ENCODE assay signal across 10 cellular contexts in the genomic region with DNA sequence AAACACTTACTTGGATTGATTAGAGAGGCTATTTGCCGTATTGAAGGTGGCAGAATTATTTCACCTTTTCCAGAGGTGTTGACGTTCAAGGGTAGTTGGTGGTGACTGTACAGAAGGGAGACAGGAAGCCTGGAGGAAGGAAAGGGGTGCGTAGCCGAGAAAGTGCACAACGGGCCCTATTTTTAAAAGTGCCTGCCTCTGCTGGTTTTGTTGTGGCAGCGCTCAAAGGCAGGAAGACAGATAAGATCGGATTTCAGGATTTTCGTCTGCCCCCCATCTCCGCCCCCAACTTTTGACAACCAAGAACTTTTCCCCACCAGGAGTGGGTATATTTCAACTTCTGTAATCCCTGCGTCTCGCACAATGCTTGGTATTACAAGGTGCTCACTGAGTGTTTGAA. TPM values are rescaled to one million over a fixed set of nuclear protein-coding genes. Genes with fewer than 3 reads are reported as not detected.
A peak's percentile ranks its signal among the peaks of the same experiment; 100 is the strongest.
DNase-seq lines count a peak whose midpoint lies in the region; ATAC-seq, FAIRE-seq and TF ChIP-seq lines count a peak whose summit lies in the region.
"Had no signal": no experiment of that assay in that cellular context is flagged by ENCODE, and none has a peak within 500 bp of the region (broad histone marks: within the 10 kb centered on the region; RNA-seq: fewer than 3 reads in every experiment).

No MANE protein-coding gene starts in this region.

- FAIRE-seq in GM12878 (lab: Jason Lieb, UNC): no peak
- FAIRE-seq in H54 (lab: Jason Lieb, UNC): no peak

- H3K27ac ChIP-seq in DND-41 (ENCODE audit: low read length): no peak overlapping the region
- H3K27ac ChIP-seq in PC-9: peak overlapping the region; percentile 100
- H3K27ac ChIP-seq in GM12878 (ENCODE audit: control insufficient read depth, insufficient read depth): peak overlapping the region; percentile 98
- H3K27ac ChIP-seq in sigmoid colon: peak overlapping the region; percentile 72 to 88 (median 84)

- CTCF ChIA-PET in PC-9 (lab: Charles Lee): no interaction called here
- CTCF ChIA-PET in GM12878 (lab: Yijun Ruan, JAX): interaction anchor here (1.1 to 2.1 kb wide), 3 partner anchors 31 to 157 kb away, joined by 3 to 9 read pairs (median 4); no protein-coding TSS in a partner anchor

- BruUV-seq in PC-9 (replicated peaks; lab: Mats Ljungman, UMichigan) (no TSS peak), GM12878 (replicated peaks; lab: Mats Ljungman, UMichigan) (no TSS peak)

- H3K9me2 ChIP-seq in PC-9 (ENCODE audit: insufficient read depth): no peaks in the 10 kb centered on the region

- WGBS in GM12878 (ENCODE audit: insufficient coverage, insufficient replicate concordance, low lambda C conversion rate, missing lambda C conversion rate): 99% methylated on average over 11 of the region's 11 CpGs
- WGBS in sigmoid colon, 2 donors: 54 to 83% methylated on average over 11 of the region's 11 CpGs

- ATAC-seq in DND-41 (ENCODE audit: insufficient read depth, low read depth) (peak; percentile 72), GM12878 (no peak), HG02938 (IDR thresholded peaks at IDR 0.05; ENCODE audit: unreplicated experiment) (no peak), HG03045 (IDR thresholded peaks at IDR 0.05; ENCODE audit: unreplicated experiment) (no peak)

- no peaks in the 10 kb centered on the region for H4K20me1 ChIP-seq in DND-41 (ENCODE audit: insufficient read depth, low read length)
- H4K20me1 ChIP-seq in PC-9 (ENCODE audit: insufficient read depth): no peaks in the 10 kb centered on the region
- H4K20me1 ChIP-seq in GM12878 (ENCODE audit: control insufficient read depth, insufficient read depth): no peaks in the 10 kb centered on the region; the same call in 1 of the 2 replicates

- H3K4me3 ChIP-seq in DND-41 (ENCODE audit: low read depth in 1 of 2, low read length in 2 of 2) (no peak overlapping the region), PC-9 (no peak overlapping the region), GM12878 (no peak overlapping the region), sigmoid colon (no peak overlapping the region)
- H3K4me3 ChIP-seq: thoracic aorta had no signal

- SMC1A ChIA-PET in GM12878 (lab: Charles Lee; ENCODE audit: uncharacterized antibody, unreplicated experiment): interaction anchor here (1.0 to 5.5 kb wide), 6 partner anchors 12 to 27 kb away, joined by 3 to 247 read pairs (median 34); no protein-coding TSS in a partner anchor

- H2AFZ ChIP-seq in DND-41 (ENCODE audit: low read depth, low read length) (no peak overlapping the region), PC-9 (no peak overlapping the region), GM12878 (ENCODE audit: control insufficient read depth, low read depth, low read length) (no peak overlapping the region)

- peaks cover 61% of the 10 kb centered on the region for H3F3A ChIP-seq in PC-9 (ENCODE audit: insufficient read depth, low read depth)

- H3K4me1 ChIP-seq in DND-41 (ENCODE audit: insufficient read depth, low read length) (peaks cover 12% of the 10 kb centered on the region), PC-9 (replicated peaks; ENCODE audit: insufficient read depth) (peaks cover 60% of the 10 kb centered on the region), GM12878 (ENCODE audit: control insufficient read depth, insufficient read depth, low read length) (peaks cover 75% of the 10 kb centered on the region), sigmoid colon (peaks cover 0 to 93% (median 80%) of the 10 kb centered on the region in 4 donors)

- peak overlapping the region; percentile 28; the same call in 1 of the 2 replicates for H3K4me2 ChIP-seq in DND-41 (ENCODE audit: insufficient read depth, low read length)
- H3K4me2 ChIP-seq in PC-9: no peak overlapping the region
- H3K4me2 ChIP-seq in GM12878 (ENCODE audit: control insufficient read depth, insufficient read depth): no peak overlapping the region

- DNase-seq in DND-41 (peak; percentile 44), PC-9 (no peak), GM12878 (ENCODE audit: low read depth, low spot score) (no peak), sigmoid colon (no peak), H54 (ENCODE audit: insufficient read length, low spot score) (no peak)
- DNase-seq: SHP77; stimulated activated CD4-positive, alpha-beta T cell treated with anti-CD3 and anti-CD28 coated beads, Interleukin-2, amount 100 ng/mL, for 48 hours had no signal

- no peaks in the 10 kb centered on the region for H3K79me2 ChIP-seq in DND-41 (ENCODE audit: insufficient read depth, low read length)
- H3K79me2 ChIP-seq in PC-9 (ENCODE audit: low read depth): peaks cover 86% of the 10 kb centered on the region
- peaks cover 74% of the 10 kb centered on the region for H3K79me2 ChIP-seq in GM12878 (ENCODE audit: control insufficient read depth, insufficient read depth, low read length)

- RAD21 ChIA-PET in GM12878 (lab: Charles Lee; ENCODE audit: unreplicated experiment): interaction anchor here (1.1 to 4.1 kb wide), 5 partner anchors 15 to 158 kb away, joined by 4 to 194 read pairs (median 40); no protein-coding TSS in a partner anchor

- POLR2A ChIA-PET in PC-9 (lab: Charles Lee; ENCODE audit: unreplicated experiment) (interaction anchor here (0.5 kb wide), 1 partner anchor 71 kb away, joined by 4 read pairs; no protein-coding TSS in a partner anchor), GM12878 (lab: Charles Lee) (interaction anchor here (1.3 to 5.6 kb wide), 3 partner anchors 20 to 37 kb away, joined by 5 to 79 read pairs (median 13); no protein-coding TSS in a partner anchor)

- intact Hi-C loops in PC-9 (cut with micrococcal nuclease; ENCODE audit: unreplicated experiment): loop anchor here (2.0 to 10.0 kb wide), 2 partner anchors 155 to 201 kb away; no protein-coding TSS in a partner anchor
- intact Hi-C loops in GM12878 (cut with micrococcal nuclease; ENCODE audit: unreplicated experiment): loop anchor here (5.0 kb wide), 1 partner anchor 138 kb away; no protein-coding TSS in a partner anchor
- intact Hi-C loops in sigmoid colon (cut with DNase I): no loop called here

- TF ChIP-seq RAD21 in GM12878 (IDR thresholded peaks at IDR 0.05; ENCODE audit: insufficient read depth, low read depth, low read length): no peak

- TF ChIP-seq POLR2A in GM12878 (IDR thresholded peaks at IDR 0.05; ENCODE audit: low read depth, low read length): no peak
- TF ChIP-seq POLR2A in sigmoid colon (IDR thresholded peaks at IDR 0.05): no peak
- no peak for TF ChIP-seq POLR2A in H54 (IDR thresholded peaks at IDR 0.05; ENCODE audit: low read depth, low read length)

- TF ChIP-seq EP300 in GM12878 (IDR thresholded peaks at IDR 0.05; ENCODE audit: borderline replicate concordance in 1 of 2, control insufficient read depth in 1 of 2, low read depth in 2 of 2, low read length in 2 of 2) (no peak), sigmoid colon (IDR thresholded peaks at IDR 0.05) (no peak)

- H3K27me3 ChIP-seq in DND-41 (ENCODE audit: insufficient read depth, low read length, poor library complexity): peaks cover 23% of the 10 kb centered on the region
- no peaks in the 10 kb centered on the region for H3K27me3 ChIP-seq in PC-9 (ENCODE audit: insufficient read depth, low read depth)
- H3K27me3 ChIP-seq in GM12878 (replicated peaks in 1 of 2; ENCODE audit: control insufficient read depth in 2 of 2, insufficient read depth in 2 of 2, low read length in 1 of 2): no peaks in the 10 kb centered on the region
- no peaks in the 10 kb centered on the region for H3K27me3 ChIP-seq in sigmoid colon

- H3K36me3 ChIP-seq in DND-41 (ENCODE audit: insufficient read depth, low read length) (no peaks in the 10 kb centered on the region), PC-9 (ENCODE audit: low read depth) (peaks cover 10% of the 10 kb centered on the region; the same call in 1 of the 2 replicates), GM12878 (ENCODE audit: control insufficient read depth in 2 of 2, insufficient read depth in 2 of 2, low read length in 1 of 2) (peaks cover 9 to 10% of the 10 kb centered on the region in 2 experiments; a peak in 3 of 4 replicates), sigmoid colon (no peaks in the 10 kb centered on the region)
- H3K36me3 ChIP-seq: thoracic aorta had no signal

- H3K9ac ChIP-seq in DND-41 (ENCODE audit: low read depth, low read length) (no peak overlapping the region), GM12878 (ENCODE audit: control insufficient read depth, insufficient read depth, low read length) (no peak overlapping the region)

- TF ChIP-seq CTCF in DND-41 (IDR thresholded peaks at IDR 0.05; ENCODE audit: borderline replicate concordance, extremely low read depth, low read length, poor library complexity, severe bottlenecking) (no peak), PC-9 (conservative IDR thresholded peaks at IDR 0.05) (no peak), GM12878 (IDR thresholded peaks at IDR 0.05 in 2 of 3, conservative IDR thresholded peaks at IDR 0.05 in 1 of 3; ENCODE audit: control insufficient read depth in 2 of 3, extremely low read depth in 1 of 3, insufficient read depth in 1 of 3, low read depth in 3 of 3, low read length in 3 of 3) (no peak), sigmoid colon (IDR thresholded peaks at IDR 0.05) (no peak)

- in situ Hi-C loops in GM12878 (cut with MboI): no loop called here

- H3K9me3 ChIP-seq in DND-41 (ENCODE audit: insufficient read depth, low read length, severe bottlenecking) (no peaks in the 10 kb centered on the region), PC-9 (ENCODE audit: insufficient read depth, low read depth) (no peaks in the 10 kb centered on the region), GM12878 (replicated peaks; ENCODE audit: control insufficient read depth, insufficient read depth, low read length) (no peaks in the 10 kb centered on the region), sigmoid colon (no peaks in the 10 kb centered on the region)
- H3K9me3 ChIP-seq: thoracic aorta had no signal

RNA-seq across cellular contexts. Expression of gene SMAD3, which starts 38.5 kb away (rescaled TPM):
- total RNA-seq in PC-9 (2021) (99.5 and 109 TPM in 2 replicates), GM12878 (2014; rRNA removed) (12.2 and 15.6 TPM in 2 replicates), GM12878 (2014; rRNA removed; fragmentation: Illumina TruSeq; extraction: Trizol) (11.7 and 13.3 TPM in 2 replicates), GM12878 (2021) (39.9 and 40.0 TPM in 2 replicates), sigmoid colon (10 to 100 TPM; 17.8 to 28.2 (median 18.4) TPM)
- 119 and 128 TPM in 2 replicates for total RNA-seq in GM12878 (2013; cell fraction: nucleolus; rRNA removed)
- 17.0 TPM for polyA plus RNA-seq in GM12878 (2011; ENCODE audit: low read depth)
- polyA plus RNA-seq in GM12878 (2011; rRNA removed) (15.0 and 28.2 TPM in 2 replicates), GM12878 (2014; fragmentation: Illumina TruSeq; extraction: Trizol) (31.9 and 43.2 TPM in 2 replicates), GM12878 (2014; fragmentation: Nextera tagmentation; extraction: Ambion mirVana) (1 to 10 TPM; 5.6 to 6.6 TPM), GM12878 (2014; rRNA removed) (22.4 and 27.7 TPM in 2 replicates), GM12878 (2016; fragmentation: Nextera tagmentation; extraction: Ambion mirVana) (10 to 100 TPM in 1 of 2 experiments, 1 to 10 TPM in 1; 8.0 to 18.7 TPM), sigmoid colon (10 to 100 TPM; 12.5 to 23.2 (median 13.8) TPM)
- 21.5 and 22.5 TPM in 2 replicates for polyA plus RNA-seq in GM12878 (2011; cell fraction: cytosol; rRNA removed)
- 85.6 and 92.9 TPM in 2 replicates for polyA plus RNA-seq in GM12878 (2011; cell fraction: nucleus; rRNA removed)
- polyA plus RNA-seq in GM12878 (2012): 41.6 and 42.7 TPM in 2 replicates
- 23.3 and 26.4 TPM in 2 replicates for polyA minus RNA-seq in GM12878 (2011; rRNA and poly(A)+ RNA removed)
- 11.1 and 14.3 TPM in 2 replicates for polyA minus RNA-seq in GM12878 (2011; cell fraction: cytosol; rRNA and poly(A)+ RNA removed)
- polyA minus RNA-seq in GM12878 (2011; cell fraction: nucleus; rRNA and poly(A)+ RNA removed): 17.3 and 26.6 TPM in 2 replicates
